9 cellular contexts compared by ENCODE assay signal in the genomic region with DNA sequence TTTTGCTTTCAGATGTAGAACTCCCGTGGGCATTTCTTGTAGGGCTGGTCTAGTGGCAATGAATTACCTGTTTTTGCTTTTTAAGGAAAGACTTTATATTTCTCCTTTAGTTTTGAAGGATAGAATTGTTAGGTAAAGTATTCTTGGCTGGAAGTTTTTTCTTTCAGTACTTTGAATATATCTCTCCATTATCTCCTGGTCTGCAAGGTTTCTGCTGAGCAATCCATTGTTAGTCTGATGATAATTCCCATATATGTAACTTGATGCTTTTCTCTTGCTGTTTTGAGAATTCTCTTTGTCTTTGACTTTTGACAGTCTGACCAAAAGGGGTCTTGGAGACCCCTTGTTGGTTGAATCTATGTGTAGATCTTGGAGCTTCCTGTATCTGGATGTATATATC.
"Had no signal": no experiment of that assay in that cellular context is flagged by ENCODE, and none has a peak within 500 bp of the region (broad histone marks: within the 10 kb centered on the region; RNA-seq: fewer than 3 reads in every experiment).

No MANE protein-coding gene starts in this region.

- ATAC-seq: activated CD4-positive, alpha-beta T cell treated with anti-CD3 and anti-CD28 coated beads for 36 hours; activated CD4-positive, CD25-positive, alpha-beta regulatory T cell treated with anti-CD3 and anti-CD28 coated beads, Interleukin-2, amount 50 U/mL, for 24 hours; activated CD8-positive, alpha-beta memory T cell treated with anti-CD3 and anti-CD28 coated beads, Interleukin-2, amount 10 ng/mL, durations not matched to agents 7 days and 5 days; activated CD8-positive, alpha-beta T cell treated with anti-CD3 and anti-CD28 coated beads for 36 hours; activated CD8-positive, alpha-beta T cell treated with anti-CD3 and anti-CD28 coated beads, Interleukin-2, amount 10 ng/mL, durations not matched to agents 7 days and 5 days; T-helper 17 cell; WTC11 had no signal

- H3K27ac ChIP-seq: VCaP, WERI-Rb-1 had no signal

- H3K36me3 ChIP-seq: WERI-Rb-1 had no signal
